Comparison of ENCODE assay signal across 1 cellular context in the genomic region with DNA sequence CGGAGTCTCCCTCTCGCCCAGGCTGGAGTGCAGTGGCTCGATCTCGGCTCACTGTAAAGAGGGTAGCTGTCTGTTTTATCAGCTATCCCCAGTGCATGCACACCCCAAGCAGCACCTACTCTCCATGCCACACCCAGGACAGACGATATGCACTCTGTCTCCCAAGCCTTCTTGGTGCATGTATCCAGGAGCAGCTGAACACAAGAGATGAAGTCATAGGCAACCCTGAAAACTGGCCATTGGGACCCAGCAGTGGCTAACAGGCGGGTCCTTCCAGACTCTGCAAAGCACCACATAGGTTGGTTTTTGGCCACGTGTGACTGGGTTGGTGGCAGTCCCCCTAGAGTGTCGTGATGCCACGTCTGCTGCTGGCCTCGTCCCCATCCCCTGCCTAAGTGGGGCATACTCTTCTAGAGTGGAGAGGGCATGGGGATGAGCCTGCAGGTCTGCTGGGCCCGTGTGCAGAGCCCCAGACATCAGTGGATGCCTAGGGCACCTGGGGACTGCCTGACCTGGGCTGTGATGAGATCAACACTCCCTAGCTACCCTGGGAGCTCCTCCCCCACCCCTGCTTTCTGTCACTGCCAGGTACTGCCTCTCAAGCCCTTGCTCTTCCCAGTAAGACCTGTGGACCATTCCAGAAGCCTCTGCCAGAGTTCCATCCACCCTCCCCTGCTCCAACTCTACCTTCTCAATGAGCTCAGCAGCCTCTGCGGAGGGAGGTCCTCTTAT.
TF ChIP-seq lines count a peak whose summit lies in the region.

No MANE protein-coding gene starts in this region.

TF ChIP-seq in HepG2, 621 proteins besides CTCF, POLR2A, EP300 and RAD21:
- TF ChIP-seq, protein P1, sequence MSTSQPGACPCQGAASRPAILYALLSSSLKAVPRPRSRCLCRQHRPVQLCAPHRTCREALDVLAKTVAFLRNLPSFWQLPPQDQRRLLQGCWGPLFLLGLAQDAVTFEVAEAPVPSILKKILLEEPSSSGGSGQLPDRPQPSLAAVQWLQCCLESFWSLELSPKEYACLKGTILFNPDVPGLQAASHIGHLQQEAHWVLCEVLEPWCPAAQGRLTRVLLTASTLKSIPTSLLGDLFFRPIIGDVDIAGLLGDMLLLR (CRISPR knock-in tag; IDR thresholded peaks at IDR 0.05), result 0 out of 2 replicates have a peak, but pooled peaks have one; percentile 12
- TF ChIP-seq, protein P2, sequence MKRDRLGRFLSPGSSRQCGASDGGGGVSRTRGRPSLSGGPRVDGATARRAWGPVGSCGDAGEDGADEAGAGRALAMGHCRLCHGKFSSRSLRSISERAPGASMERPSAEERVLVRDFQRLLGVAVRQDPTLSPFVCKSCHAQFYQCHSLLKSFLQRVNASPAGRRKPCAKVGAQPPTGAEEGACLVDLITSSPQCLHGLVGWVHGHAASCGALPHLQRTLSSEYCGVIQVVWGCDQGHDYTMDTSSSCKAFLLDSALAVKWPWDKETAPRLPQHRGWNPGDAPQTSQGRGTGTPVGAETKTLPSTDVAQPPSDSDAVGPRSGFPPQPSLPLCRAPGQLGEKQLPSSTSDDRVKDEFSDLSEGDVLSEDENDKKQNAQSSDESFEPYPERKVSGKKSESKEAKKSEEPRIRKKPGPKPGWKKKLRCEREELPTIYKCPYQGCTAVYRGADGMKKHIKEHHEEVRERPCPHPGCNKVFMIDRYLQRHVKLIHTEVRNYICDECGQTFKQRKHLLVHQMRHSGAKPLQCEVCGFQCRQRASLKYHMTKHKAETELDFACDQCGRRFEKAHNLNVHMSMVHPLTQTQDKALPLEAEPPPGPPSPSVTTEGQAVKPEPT (CRISPR knock-in tag; IDR thresholded peaks at IDR 0.05; ENCODE audit: low read depth), result no peak
- TF ChIP-seq NRL (CRISPR knock-in tag; IDR thresholded peaks at IDR 0.05; ENCODE audit: borderline replicate concordance) (0 out of 2 replicates have a peak, but pooled peaks have one; percentile 25), SNAPC2 (CRISPR knock-in tag; IDR thresholded peaks at IDR 0.05) (no peak)
TF ChIP-seq in HepG2: peak in this region for 2.
